Comparison of ENCODE assay signal across 1 cellular context in genomic region chr1:24416666-24417391, GRCh38.
TF ChIP-seq lines count a peak whose summit lies in the region.

No MANE protein-coding gene starts in this region.

TF ChIP-seq in K562, 482 proteins besides CTCF, POLR2A, EP300 and RAD21 (continued from another document and continues in another):
- 0 out of 2 replicates have a peak, but pooled peaks have one; percentile 70 for TF ChIP-seq RREB1 (CRISPR knock-in tag; IDR thresholded peaks at IDR 0.05)
- 0 out of 2 replicates have a peak, but pooled peaks have one; percentile 2 for TF ChIP-seq EP400 (IDR thresholded peaks at IDR 0.05)
- peak; percentile 80 for TF ChIP-seq ZFX (CRISPR knock-in tag; IDR thresholded peaks at IDR 0.05)
- TF ChIP-seq DDX20 (tag; IDR thresholded peaks at IDR 0.05; ENCODE audit: low read depth): no peak
- TF ChIP-seq ZNF12 (CRISPR knock-in tag; IDR thresholded peaks at IDR 0.05): 0 out of 2 replicates have a peak, but pooled peaks have one; percentile 6
- TF ChIP-seq SAP30 (IDR thresholded peaks at IDR 0.05; ENCODE audit: borderline replicate concordance, insufficient read depth, low read depth, low read length, poor library complexity, severe bottlenecking): no peak
- TF ChIP-seq ETV5 (CRISPR knock-in tag; IDR thresholded peaks at IDR 0.05; ENCODE audit: low read depth): peak; percentile 16; the same call in 1 of the 2 replicates
- TF ChIP-seq RUNX1 (IDR thresholded peaks at IDR 0.05; ENCODE audit: low read depth): 0 out of 2 replicates have a peak, but pooled peaks have one; percentile 10
- peak; percentile 58 for TF ChIP-seq PBX2 (CRISPR knock-in tag; IDR thresholded peaks at IDR 0.05; ENCODE audit: low read depth)
- peak; percentile 87 for TF ChIP-seq PBX2 (tag; conservative IDR thresholded peaks at IDR 0.05; ENCODE audit: low read depth)
- peak; percentile 86 for TF ChIP-seq MEIS2 (IDR thresholded peaks at IDR 0.05; ENCODE audit: partially characterized antibody)
- TF ChIP-seq PATZ1 (CRISPR knock-in tag; IDR thresholded peaks at IDR 0.05; ENCODE audit: borderline replicate concordance): no peak
- TF ChIP-seq MCM5 (IDR thresholded peaks at IDR 0.05; ENCODE audit: low read depth): no peak
- TF ChIP-seq JUND (IDR thresholded peaks at IDR 0.05; ENCODE audit: borderline replicate concordance, low read depth, low read length): no peak; the same call in 1 of the 2 replicates
- TF ChIP-seq JUND (tag; IDR thresholded peaks at IDR 0.05; ENCODE audit: borderline replicate concordance, low read depth, low read length): peak; percentile 61; the same call in 1 of the 3 replicates
- no peak for TF ChIP-seq ATF1 (CRISPR knock-in tag; IDR thresholded peaks at IDR 0.05)
- peak; percentile 15; the same call in 1 of the 2 replicates for TF ChIP-seq ATF1 (tag; IDR thresholded peaks at IDR 0.05)
- 0 out of 2 replicates have a peak, but pooled peaks have one; percentile 18 for TF ChIP-seq VEZF1 (CRISPR knock-in tag; IDR thresholded peaks at IDR 0.05)
- TF ChIP-seq MYNN (IDR thresholded peaks at IDR 0.05): 0 out of 2 replicates have a peak, but pooled peaks have one; percentile 26
- TF ChIP-seq MYNN (CRISPR knock-in tag; IDR thresholded peaks at IDR 0.05): no peak
- no peak for TF ChIP-seq CBFB (CRISPR knock-in tag; IDR thresholded peaks at IDR 0.05)
- peak; percentile 16 for TF ChIP-seq ASH1L (IDR thresholded peaks at IDR 0.05; ENCODE audit: borderline replicate concordance, low read depth, partially characterized antibody)
- TF ChIP-seq HOMEZ (CRISPR knock-in tag; IDR thresholded peaks at IDR 0.05): no peak
- TF ChIP-seq ZBTB33 (CRISPR knock-in tag; IDR thresholded peaks at IDR 0.05): peak; percentile 77
- no peak for TF ChIP-seq ZNF239 (CRISPR knock-in tag; IDR thresholded peaks at IDR 0.05)
- 0 out of 2 replicates have a peak, but pooled peaks have one; percentile 5 for TF ChIP-seq MEF2D (tag; conservative IDR thresholded peaks at IDR 0.05; ENCODE audit: low read depth)
- no peak for TF ChIP-seq FIP1L1 (IDR thresholded peaks at IDR 0.05; ENCODE audit: low read depth, low read length, poor library complexity, severe bottlenecking)
- peak; percentile 45 for TF ChIP-seq TBP (optimal IDR thresholded peaks at IDR 0.05; ENCODE audit: low read depth, low read length)
- TF ChIP-seq ZNF277 (CRISPR knock-in tag; IDR thresholded peaks at IDR 0.05; ENCODE audit: borderline replicate concordance): no peak
- peak; percentile 23 for TF ChIP-seq TAF1 (IDR thresholded peaks at IDR 0.05; ENCODE audit: control insufficient read depth, extremely low read depth, insufficient read depth, low read length, severe bottlenecking)
- no peak for TF ChIP-seq PTTG1 (tag; IDR thresholded peaks at IDR 0.05; ENCODE audit: low read depth)
- no peak for TF ChIP-seq RBM22 (IDR thresholded peaks at IDR 0.05; ENCODE audit: low read depth, low read length, poor library complexity, severe bottlenecking)
- peak; percentile 3 to 37 for TF ChIP-seq E2F6 (IDR thresholded peaks at IDR 0.05; ENCODE audit: borderline replicate concordance in 1 of 2, extremely low read depth in 1 of 2, insufficient read depth in 1 of 2, insufficient read length in 1 of 2, low read depth in 1 of 2, low read length in 1 of 2, poor library complexity in 1 of 2, severe bottlenecking in 1 of 2)
- TF ChIP-seq DPF2 (IDR thresholded peaks at IDR 0.05): peak; percentile 53; the same call in 1 of the 2 replicates
- TF ChIP-seq ZNF583 (CRISPR knock-in tag; IDR thresholded peaks at IDR 0.05): 0 out of 2 replicates have a peak, but pooled peaks have one; percentile 42
- peak; percentile 44 for TF ChIP-seq SMARCA4 (IDR thresholded peaks at IDR 0.05)
- 0 out of 2 replicates have a peak, but pooled peaks have one; percentile 44 for TF ChIP-seq OTX1 (CRISPR knock-in tag; IDR thresholded peaks at IDR 0.05)
